Comparison of ENCODE assay signal across 17 cellular contexts in genomic region chr5:150258126-150258525, GRCh38. TPM values are rescaled to one million over a fixed set of nuclear protein-coding genes. Genes with fewer than 3 reads are reported as not detected.
A peak's percentile ranks its signal among the peaks of the same experiment; 100 is the strongest.
DNase-seq lines count a peak whose midpoint lies in the region; ATAC-seq, FAIRE-seq and TF ChIP-seq lines count a peak whose summit lies in the region.
"Had no signal": no experiment of that assay in that cellular context is flagged by ENCODE, and none has a peak within 500 bp of the region (broad histone marks: within the 10 kb centered on the region; RNA-seq: fewer than 3 reads in every experiment).

No MANE protein-coding gene starts in this region.

- no peaks in the 10 kb centered on the region for H4K20me1 ChIP-seq in BLaER1 treated with 17β-estradiol and CSF1 and Interleukin-3, amounts not matched to agents 10 nM and 100 nM

- no peak for TF ChIP-seq EP300 in upper lobe of left lung (IDR thresholded peaks at IDR 0.05)

- WGBS in upper lobe of left lung, 2 donors, result 66 to 70% methylated on average over 5 to 6 of the region's 6 CpGs

- no peak overlapping the region; a peak in 1 of 20 replicates for H3K4me3 ChIP-seq in BLaER1 treated with 17β-estradiol and CSF1 and Interleukin-3, amounts not matched to agents 10 nM and 100 nM
- H3K4me3 ChIP-seq in upper lobe of left lung, result no peak overlapping the region

- H3K4me1 ChIP-seq in BLaER1 treated with 17β-estradiol and CSF1 and Interleukin-3, amounts not matched to agents 10 nM and 100 nM, result peaks cover 31 to 100% (median 100%) of the 10 kb centered on the region in 10 experiments
- H3K4me1 ChIP-seq in upper lobe of left lung, result no peaks in the 10 kb centered on the region

- ATAC-seq in GM21737 (IDR thresholded peaks at IDR 0.05; ENCODE audit: unreplicated experiment) (peak; percentile 78), upper lobe of left lung (ENCODE audit: low FRiP score in 2 of 2) (no peak), omental fat pad (ENCODE audit: low FRiP score) (no peak)
- ATAC-seq: Panc1 had no signal

- TF ChIP-seq POLR2A in upper lobe of left lung (IDR thresholded peaks at IDR 0.05), result no peak

- H3K27ac ChIP-seq in BLaER1 treated with 17β-estradiol and CSF1 and Interleukin-3, amounts not matched to agents 10 nM and 100 nM, result peak overlapping the region in 8 of 11 experiments; percentile 44 to 75 (median 66); a peak in 17 of 22 replicates
- no peak overlapping the region for H3K27ac ChIP-seq in upper lobe of left lung

- peak overlapping the region in 7 of 11 experiments; percentile 39 to 67 (median 55); a peak in 13 of 22 replicates for H3K9ac ChIP-seq in BLaER1 treated with 17β-estradiol and CSF1 and Interleukin-3, amounts not matched to agents 10 nM and 100 nM

- TF ChIP-seq CTCF in upper lobe of left lung (IDR thresholded peaks at IDR 0.05) (no peak), omental fat pad (IDR thresholded peaks at IDR 0.05) (no peak)

- no peaks in the 10 kb centered on the region for H3K9me3 ChIP-seq in BLaER1 treated with 17β-estradiol and CSF1 and Interleukin-3, amounts not matched to agents 10 nM and 100 nM (replicated peaks in 1 of 11)
- no peaks in the 10 kb centered on the region for H3K9me3 ChIP-seq in upper lobe of left lung

- peak; percentile 85 for DNase-seq in NCI-H69 (lab: John Stamatoyannopoulos, UW)
- DNase-seq in kidney tubule cell (ENCODE audit: low spot score), result peak; percentile 33
- DNase-seq in frontal cortex (ENCODE audit: low spot score in 2 of 2), result no peak
- no peak for DNase-seq in upper lobe of left lung
- no peak for DNase-seq in H4 (ENCODE audit: low spot score)
- no peak for DNase-seq in omental fat pad (ENCODE audit: low spot score)
- DNase-seq: activated CD4-positive, alpha-beta T cell treated with anti-CD3 and anti-CD28 coated beads for 1 hour; activated T-cell treated with anti-CD3 and anti-CD28 coated beads, Interleukin-2, amount 50 U/mL, for 1 hour; mammary epithelial cell; MV-4-11; NCI-H2227 treated with DMSO at 0.1 percent for 48 hours; trophoblast cell had no signal

- H3K27me3 ChIP-seq in BLaER1 treated with 17β-estradiol and CSF1 and Interleukin-3, amounts not matched to agents 10 nM and 100 nM, result no peaks in the 10 kb centered on the region
- H3K27me3 ChIP-seq in upper lobe of left lung, result no peaks in the 10 kb centered on the region

- no peaks in the 10 kb centered on the region for H3K36me3 ChIP-seq in BLaER1 treated with 17β-estradiol and CSF1 and Interleukin-3, amounts not matched to agents 10 nM and 100 nM
- no peaks in the 10 kb centered on the region for H3K36me3 ChIP-seq in upper lobe of left lung

- H3K4me2 ChIP-seq in BLaER1 treated with 17β-estradiol and CSF1 and Interleukin-3, amounts not matched to agents 10 nM and 100 nM, result peak overlapping the region; percentile 33 to 93 (median 79)

- no peak for FAIRE-seq in frontal cortex (lab: Jason Lieb, UNC)

RNA-seq across cellular contexts. Expression of gene CAMK2A, which starts 31.4 kb away (rescaled TPM):
- total RNA-seq in frontal cortex (16.7 TPM), upper lobe of left lung (1 to 10 TPM in 4 of 6 donors, under 1 TPM in 1, not detected in 1; 0.29 to 2.4 (median 1.8) TPM), omental fat pad (1 to 10 TPM in 1 of 4 donors, under 1 TPM in 1, not detected in 2; 0.28 to 2.9 TPM)
- 0.02 TPM in 1 of 2 replicates, not detected in the other for total RNA-seq in H4 (2014; rRNA removed; shearing (Covaris generic))
- total RNA-seq: osteocyte; T-helper 1 cell treated with Interleukin-12 subunit alpha and Interleukin-12 subunit beta and Interleukin-4 antibody, amounts not matched to agents 30 ng/mL and 1 ng/mL, for 36 hours had no signal

RNA-seq across cellular contexts. Expression of gene ARSI, which starts 44.6 kb away (rescaled TPM):
- 0.41 TPM for total RNA-seq in frontal cortex
- 1 to 10 TPM in 5 of 6 donors, under 1 TPM in 1; 0.78 to 6.3 (median 2.8) TPM for total RNA-seq in upper lobe of left lung
- total RNA-seq in H4 (2014; rRNA removed; shearing (Covaris generic)), result 0.23 TPM in 1 of 2 replicates, not detected in the other
- total RNA-seq in omental fat pad, result 10 to 100 TPM in 1 of 4 donors, 1 to 10 TPM in 2, under 1 TPM in 1; 0.69 to 43.1 (median 3.6) TPM
- total RNA-seq: T-helper 1 cell treated with Interleukin-12 subunit alpha and Interleukin-12 subunit beta and Interleukin-4 antibody, amounts not matched to agents 30 ng/mL and 1 ng/mL, for 36 hours had no signal

Comparison
In these comparisons a context has a peak if more than half of its experiments do, and no peak if none do; other contexts are left out.
1. H3K27ac ChIP-seq: peak in BLaER1 treated with 17β-estradiol and CSF1 and Interleukin-3, amounts not matched to agents 10 nM and 100 nM (8 of 11); none in upper lobe of left lung (0 of 4).
2. DNase-seq: peak in NCI-H69 (single experiment) and kidney tubule cell (single experiment); none in frontal cortex (0 of 2), upper lobe of left lung (0 of 2), H4 (single experiment) and omental fat pad (single experiment).